ENCODE assay signal across 8 cellular contexts in the genomic region with DNA sequence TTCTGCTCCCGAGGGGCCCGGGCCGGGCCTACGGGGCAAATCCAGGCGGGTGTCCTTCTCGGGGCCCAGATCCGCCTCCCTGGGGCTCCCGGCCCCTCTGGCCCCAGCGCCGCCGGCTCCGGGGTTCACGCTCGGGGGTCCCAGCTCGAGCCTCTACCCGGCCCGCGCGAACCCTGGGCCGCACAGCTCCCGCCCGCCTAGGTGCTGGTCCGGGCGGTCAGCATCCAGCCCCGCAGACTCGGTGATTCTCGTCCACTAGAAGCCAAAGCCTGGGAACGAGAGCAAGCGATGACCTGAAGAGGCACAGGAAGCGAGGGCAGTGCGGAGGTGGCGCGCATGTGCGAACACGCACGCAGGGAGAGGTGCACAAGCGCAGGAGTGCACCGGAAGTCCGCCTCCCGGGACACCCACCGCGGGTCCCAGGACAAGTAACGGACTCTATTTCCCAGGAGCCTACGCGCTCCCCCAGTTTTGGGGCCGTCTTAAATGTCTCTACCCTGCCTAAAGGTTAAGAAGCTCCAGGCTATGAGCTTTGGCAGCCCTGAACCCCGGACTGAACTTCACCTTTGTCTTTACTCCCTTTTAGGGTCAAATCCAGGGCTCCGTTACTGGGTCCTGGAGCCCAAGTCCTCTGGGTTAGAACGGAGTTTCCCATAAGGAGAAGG. TPM values are rescaled to one million over a fixed set of nuclear protein-coding genes. Genes with fewer than 3 reads are reported as not detected.
DNase-seq lines count a peak whose midpoint lies in the region; ATAC-seq and TF ChIP-seq lines count a peak whose summit lies in the region.
"Not testable (repeated sequence)": the region's sequence is repeated elsewhere in the genome, so short reads cannot be mapped to it uniquely, and the experiment has no call there.

A gene (minus strand): TSS at position 321 of the 665 bp plus-strand sequence. CDS start 44,803 bp downstream, outside the sequence.

- DNase-seq in GM13976 (ENCODE audit: low spot score) (peak; percentile 86), NCI-H1436 treated with DMSO at 0.1 percent for 48 hours (lab: John Stamatoyannopoulos, UW) (peak; percentile 68), T-cell (peak; percentile 67 to 90 (median 78)), heart right ventricle (peak; percentile 93 to 94), progenitor cell of endocrine pancreas (ENCODE audit: low spot score, unreplicated experiment) (peak; percentile 70), upper lobe of right lung (peak; percentile 96)

- peaks cover 0 to 21% (median 0%) of the 10 kb centered on the region in 9 donors for H3K36me3 ChIP-seq in heart right ventricle
- not testable (repeated sequence) for H3K36me3 ChIP-seq in upper lobe of right lung

- intact Hi-C loops in heart right ventricle (cut with DNase I), result loop anchor here in 2 of 10 donors (2.0 kb wide), 1 partner anchor 43 kb away; no protein-coding TSS in a partner anchor
- intact Hi-C loops in upper lobe of right lung (cut with DNase I), result not testable (repeated sequence)

- CTCF ChIA-PET in T-cell (lab: Charles Lee), result interaction anchor here in 1 of 2 donors (0.6 kb wide), 1 partner anchor 44 kb away, joined by 4 read pairs; no protein-coding TSS in a partner anchor

- not testable (repeated sequence) for H3K9me3 ChIP-seq in heart right ventricle, upper lobe of right lung

- not testable (repeated sequence) for H3K36me3 Mint-ChIP-seq in T-cell; progenitor cell of endocrine pancreas (ENCODE audit: insufficient read depth)

- not testable (repeated sequence) for H3K4me1 ChIP-seq in heart right ventricle, upper lobe of right lung

- H3K4me3 Mint-ChIP-seq in T-cell (peak within 1 kb of the TSS; percentile 87 to 88 (median 87)), progenitor cell of endocrine pancreas (ENCODE audit: low read depth) (peak within 1 kb of the TSS; percentile 91)

- H3K27ac ChIP-seq in adipose tissue (ENCODE audit: low read depth, low read length), result not testable (repeated sequence)
- H3K27ac ChIP-seq in heart right ventricle (peak within 1 kb of the TSS in 9 of 10 donors; percentile 76 to 94 (median 89)), upper lobe of right lung (peak within 1 kb of the TSS; percentile 71)

- in situ Hi-C loops in GM13976 (cut with MboI; ENCODE audit: low sequenced_read_pairs, unreplicated experiment), result not testable (repeated sequence)

- not testable (repeated sequence) for H3K9me3 Mint-ChIP-seq in T-cell; progenitor cell of endocrine pancreas (ENCODE audit: low read depth)

- H3K27me3 ChIP-seq in heart right ventricle, upper lobe of right lung: not testable (repeated sequence)

- TF ChIP-seq CTCF in GM13976 (IDR thresholded peaks at IDR 0.05; ENCODE audit: borderline replicate concordance, control extremely low read depth, extremely low read depth, insufficient read depth, missing control alignments); heart right ventricle (IDR thresholded peaks at IDR 0.05); progenitor cell of endocrine pancreas (IDR thresholded peaks at IDR 0.05; ENCODE audit: unreplicated experiment); upper lobe of right lung (IDR thresholded peaks at IDR 0.05): not testable (repeated sequence)

- WGBS in adipose tissue, 3 donors, result 1% methylated on average over 45 to 49 of the region's 49 CpGs
- 0% methylated on average over 49 of the region's 49 CpGs for WGBS in heart right ventricle, 2 donors

- H3K4me1 Mint-ChIP-seq in T-cell, result peaks cover 11 to 25% (median 21%) of the 10 kb centered on the region in 3 donors
- not testable (repeated sequence) for H3K4me1 Mint-ChIP-seq in progenitor cell of endocrine pancreas (ENCODE audit: low read depth)

- ATAC-seq in HG02852 (IDR thresholded peaks at IDR 0.05; ENCODE audit: unreplicated experiment) (peak; percentile 98), T-cell (replicated peaks in 1 of 4) (peak; percentile 99 to 100 (median 100)), heart right ventricle (peak; percentile 100), upper lobe of right lung (peak; percentile 100)

- POLR2A ChIA-PET in T-cell (lab: Charles Lee), result interaction anchor here in 1 of 2 donors (0.6 to 0.7 kb wide), 2 partner anchors 52 to 424 kb away, joined by 3 read pairs; no protein-coding TSS in a partner anchor

- H3K4me3 ChIP-seq in heart right ventricle, result peak within 1 kb of the TSS; percentile 51 to 93 (median 78)
- H3K4me3 ChIP-seq in upper lobe of right lung, result peak within 1 kb of the TSS; percentile 63

- H3K27ac Mint-ChIP-seq in T-cell (peak within 1 kb of the TSS; percentile 70 to 85), progenitor cell of endocrine pancreas (peak within 1 kb of the TSS; percentile 95)

- not testable (repeated sequence) for H3K27me3 Mint-ChIP-seq in T-cell, progenitor cell of endocrine pancreas

RNA-seq across cellular contexts. Expression of the gene that starts here (rescaled TPM):
- total RNA-seq in T-cell (100 to 1,000 TPM in 2 of 5 donors, 10 to 100 TPM in 3; 76.9 to 113 (median 86.1) TPM), heart right ventricle (10 to 100 TPM; 22.1 to 30.9 (median 25.9) TPM), progenitor cell of endocrine pancreas (68.6 and 70.6 TPM in 2 replicates), upper lobe of right lung (38.5 TPM)
- polyA plus RNA-seq in adipose tissue (10 to 100 TPM in 2 of 3 donors, 1 to 10 TPM in 1; 8.3 to 22.2 (median 12.7) TPM), heart right ventricle (10 to 100 TPM in 1 of 2 donors, 1 to 10 TPM in 1; 8.6 to 15.9 TPM)
